20 cellular contexts compared by ENCODE assay signal in the genomic region with DNA sequence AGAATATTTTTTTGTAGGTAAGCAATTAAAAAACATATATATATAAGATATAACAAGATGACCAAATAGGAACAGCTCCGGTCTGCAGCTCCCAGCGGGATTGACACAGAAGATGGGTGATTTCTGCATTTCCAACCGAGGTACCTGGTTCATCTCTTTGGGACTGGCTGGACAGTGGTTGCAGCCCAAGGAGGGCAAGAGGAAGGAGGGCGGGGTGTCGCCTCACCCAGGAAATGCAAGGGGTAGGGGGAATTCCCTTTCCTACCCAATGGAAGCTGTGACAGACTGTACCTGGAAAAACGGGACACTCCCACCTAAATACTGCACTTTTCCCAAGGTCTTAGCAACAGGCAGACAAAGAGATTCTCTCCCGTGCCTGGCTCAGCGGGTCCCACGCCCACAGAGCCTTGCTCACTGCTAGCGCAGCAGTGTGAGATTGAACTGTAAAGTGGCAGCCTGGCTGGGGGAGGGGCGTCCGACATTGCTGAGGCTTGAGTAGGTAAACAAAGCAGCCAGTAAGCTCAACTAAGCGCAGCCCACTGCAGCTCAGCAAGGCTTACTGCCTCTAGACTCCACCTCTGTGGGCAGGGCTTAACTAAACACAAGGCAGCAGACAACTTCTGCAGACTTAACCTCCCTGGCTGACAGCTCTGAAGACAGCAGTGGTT.
DNase-seq lines count a peak whose midpoint lies in the region; ATAC-seq and TF ChIP-seq lines count a peak whose summit lies in the region.
"Had no signal": no experiment of that assay in that cellular context is flagged by ENCODE, and none has a peak within 500 bp of the region (broad histone marks: within the 10 kb centered on the region; RNA-seq: fewer than 3 reads in every experiment).

No MANE protein-coding gene starts in this region.

- H3K27ac ChIP-seq in brain microvascular endothelial cell (no peak overlapping the region), upper lobe of right lung (no peak overlapping the region)
- H3K27ac ChIP-seq: spleen, transverse colon had no signal

- no peak for ATAC-seq in HG03280 (IDR thresholded peaks at IDR 0.05; ENCODE audit: unreplicated experiment)
- no peak for ATAC-seq in upper lobe of right lung
- ATAC-seq: activated naive CD4-positive, alpha-beta T cell treated with anti-CD3 and anti-CD28 coated beads, Interleukin-2, amount 50 U/mL, for 72 hours; stimulated activated naive CD8-positive, alpha-beta T cell treated with anti-CD3 and anti-CD28 coated beads, Interleukin-15, amount 100 ng/mL, for 72 hours had no signal

- H3K9me3 ChIP-seq in ES-I3 (ENCODE audit: control insufficient read depth, insufficient read depth, low read length), result peaks cover 5% of the 10 kb centered on the region; the same call in 1 of the 2 replicates
- no peaks in the 10 kb centered on the region for H3K9me3 ChIP-seq in upper lobe of right lung
- H3K9me3 ChIP-seq: transverse colon had no signal

- intact Hi-C loops in upper lobe of right lung (cut with DNase I), result no loop called here

- TF ChIP-seq CTCF in brain microvascular endothelial cell (IDR thresholded peaks at IDR 0.05; ENCODE audit: low read depth, low read length, missing control alignments), result no peak
- TF ChIP-seq CTCF in upper lobe of right lung (IDR thresholded peaks at IDR 0.05), result no peak

- peak overlapping the region; percentile 36; the same call in 1 of the 2 replicates for H3K9ac ChIP-seq in ES-I3 (ENCODE audit: low read depth, low read length)

- H3K27me3 ChIP-seq in brain microvascular endothelial cell (replicated peaks), result no peaks in the 10 kb centered on the region
- H3K27me3 ChIP-seq in upper lobe of right lung, result no peaks in the 10 kb centered on the region
- H3K27me3 ChIP-seq: spleen, transverse colon had no signal

- H3K36me3 ChIP-seq in ES-I3 (ENCODE audit: insufficient read depth, low read length) (no peaks in the 10 kb centered on the region), brain microvascular endothelial cell (replicated peaks) (no peaks in the 10 kb centered on the region), upper lobe of right lung (no peaks in the 10 kb centered on the region)

- DNase-seq in NCI-H1105 (lab: John Stamatoyannopoulos, UW) (peak; percentile 8), brain microvascular endothelial cell (peak; percentile 5), left kidney (ENCODE audit: low read depth, low spot score) (peak; percentile 16), upper lobe of right lung (no peak), NCI-H2107 treated with DMSO at 0.1 percent for 48 hours (lab: John Stamatoyannopoulos, UW; ENCODE audit: unreplicated experiment) (no peak)
- DNase-seq: activated CD4-positive, alpha-beta T cell treated with anti-CD3 and anti-CD28 coated beads for 1 hour; activated CD8-positive, alpha-beta memory T cell treated with anti-CD3 and anti-CD28 coated beads for 24 hours; activated T-cell treated with anti-CD3 and anti-CD28 coated beads, Interleukin-2, amount 50 U/mL, for 48 hours; DND-41; effector CD4-positive, alpha-beta T cell; immature natural killer cell; NCI-H446; retina; spleen; stimulated activated CD4-positive, alpha-beta T cell treated with anti-CD3 and anti-CD28 coated beads, Interleukin-4, amount 100 ng/mL, for 24 hours; stimulated activated naive CD8-positive, alpha-beta T cell treated with anti-CD3 and anti-CD28 coated beads, Interleukin-15, amount 100 ng/mL, for 72 hours; transverse colon had no signal

- H3K4me3 ChIP-seq in brain microvascular endothelial cell (ENCODE audit: low read depth, low read length) (no peak overlapping the region), upper lobe of right lung (no peak overlapping the region)
- H3K4me3 ChIP-seq: spleen, transverse colon had no signal

- in situ Hi-C loops in brain microvascular endothelial cell (cut with HindIII; ENCODE audit: low pct_ligation_motif_present, low sequenced_read_pairs), result no loop called here

- H3K4me1 ChIP-seq in ES-I3 (ENCODE audit: insufficient read depth, low read length) (no peaks in the 10 kb centered on the region), upper lobe of right lung (no peaks in the 10 kb centered on the region)
- H3K4me1 ChIP-seq: spleen, transverse colon had no signal

Comparison
In these comparisons a context has a peak if more than half of its experiments do, and no peak if none do; other contexts are left out.
1. DNase-seq: peak in NCI-H1105 (single experiment), brain microvascular endothelial cell (single experiment) and left kidney (single experiment); none in upper lobe of right lung (single experiment) and NCI-H2107 treated with DMSO at 0.1 percent for 48 hours (single experiment).